18 cellular contexts compared by ENCODE assay signal in the genomic region with DNA sequence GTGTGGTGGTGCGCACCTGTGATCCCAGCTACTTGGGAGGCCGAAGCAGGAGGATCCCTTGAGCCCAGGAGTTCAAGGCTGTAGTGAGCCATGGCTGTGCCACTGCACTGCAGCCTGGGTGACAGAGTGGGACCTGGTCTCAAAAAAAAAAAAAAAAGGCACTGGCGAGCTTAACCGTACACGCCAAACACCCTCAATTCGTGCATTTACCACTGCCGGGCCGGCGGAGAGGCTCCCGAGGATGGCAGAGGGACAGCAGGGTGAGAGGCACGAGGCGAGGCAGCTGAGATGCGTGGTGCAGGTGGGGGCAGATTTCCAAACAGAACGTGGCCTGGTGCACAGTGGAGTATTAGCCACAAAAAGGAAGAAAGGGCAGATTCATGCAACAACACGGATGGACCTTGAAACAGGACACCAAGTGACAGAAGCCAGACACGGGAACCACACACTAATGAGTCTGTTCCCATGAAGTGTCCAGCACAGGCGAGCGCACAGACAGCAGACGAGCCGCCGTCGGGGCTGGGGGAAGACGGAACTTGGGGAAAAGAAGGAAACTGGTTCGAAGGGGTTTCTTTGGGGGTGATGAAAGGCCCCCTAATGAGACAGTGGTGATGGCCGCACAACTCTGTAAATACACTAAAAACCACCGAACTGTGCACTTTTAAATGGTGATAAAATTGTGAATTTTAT. TPM values are rescaled to one million over a fixed set of nuclear protein-coding genes. Genes with fewer than 3 reads are reported as not detected.
A peak's percentile ranks its signal among the peaks of the same experiment; 100 is the strongest.
DNase-seq lines count a peak whose midpoint lies in the region; ATAC-seq and TF ChIP-seq lines count a peak whose summit lies in the region.
"Had no signal": no experiment of that assay in that cellular context is flagged by ENCODE, and none has a peak within 500 bp of the region (broad histone marks: within the 10 kb centered on the region; RNA-seq: fewer than 3 reads in every experiment).

No MANE protein-coding gene starts in this region.

- intact Hi-C loops in left colon (cut with DNase I, micrococcal nuclease), result no loop called here
- intact Hi-C loops in upper lobe of right lung (cut with DNase I), result no loop called here
- intact Hi-C loops in activated naive CD4-positive, alpha-beta T cell treated with anti-CD3 and anti-CD28 coated beads for 36 hours (cut with micrococcal nuclease), result no loop called here

- H3K36me3 ChIP-seq in parathyroid adenoma (ENCODE audit: control insufficient read depth, insufficient read depth, low read length) (no peaks in the 10 kb centered on the region), upper lobe of right lung (peaks cover 12% of the 10 kb centered on the region)

- DNase-seq in activated gamma-delta T cell treated with Interleukin-2 at 50 U/mL for 16 hours (peak; percentile 1), activated gamma-delta T cell (lab: John Stamatoyannopoulos, UW) (no peak), left colon (peak; percentile 2 to 12), upper lobe of right lung (peak; percentile 34), HuH-7.5 (ENCODE audit: low spot score) (no peak), NCI-H82 treated with DMSO at 0.1 percent for 48 hours (lab: John Stamatoyannopoulos, UW; ENCODE audit: unreplicated experiment) (no peak)
- no peak for DNase-seq in activated naive CD4-positive, alpha-beta T cell treated with anti-CD3 and anti-CD28 coated beads for 36 hours
- DNase-seq: activated CD4-positive, alpha-beta memory T cell treated with anti-CD3 and anti-CD28 coated beads, Interleukin-2, amount 10 ng/mL, durations not matched to agents 7 days and 5 days; amniotic stem cell; NCI-H1048; NCI-H2029 treated with DMSO at 0.1 percent for 48 hours; NCI-H510A; stimulated activated CD4-positive, alpha-beta T cell treated with anti-CD3 and anti-CD28 coated beads, Interleukin-2, amount 100 ng/mL, for 48 hours had no signal

- H3K27me3 ChIP-seq in parathyroid adenoma (ENCODE audit: control insufficient read depth, insufficient read depth, low read length) (no peaks in the 10 kb centered on the region), upper lobe of right lung (no peaks in the 10 kb centered on the region)

- H3K9me3 Mint-ChIP-seq in activated naive CD4-positive, alpha-beta T cell treated with anti-CD3 and anti-CD28 coated beads for 36 hours, result peaks cover 4% of the 10 kb centered on the region

- no peak overlapping the region for H3K27ac Mint-ChIP-seq in activated naive CD4-positive, alpha-beta T cell treated with anti-CD3 and anti-CD28 coated beads for 36 hours
- H3K27ac Mint-ChIP-seq: activated CD4-positive, alpha-beta memory T cell treated with anti-CD3 and anti-CD28 coated beads, Interleukin-2, amount 10 ng/mL, durations not matched to agents 7 days and 5 days had no signal

- H3K4me3 ChIP-seq in parathyroid adenoma (ENCODE audit: low read depth, low read length) (peak overlapping the region; percentile 29), upper lobe of right lung (no peak overlapping the region)
- H3K4me3 ChIP-seq: A549 had no signal

- no peak overlapping the region for H3K4me3 Mint-ChIP-seq in activated naive CD4-positive, alpha-beta T cell treated with anti-CD3 and anti-CD28 coated beads for 36 hours
- H3K4me3 Mint-ChIP-seq: activated CD4-positive, alpha-beta memory T cell treated with anti-CD3 and anti-CD28 coated beads, Interleukin-2, amount 10 ng/mL, durations not matched to agents 7 days and 5 days had no signal

- peaks cover 21% of the 10 kb centered on the region for H3K36me3 Mint-ChIP-seq in activated naive CD4-positive, alpha-beta T cell treated with anti-CD3 and anti-CD28 coated beads for 36 hours (ENCODE audit: low read depth)

- H3K27ac ChIP-seq in parathyroid adenoma, result peak overlapping the region; percentile 67
- no peak overlapping the region for H3K27ac ChIP-seq in upper lobe of right lung
- H3K27ac ChIP-seq: A549, C4-2B, KMS-11 had no signal

- no peaks in the 10 kb centered on the region for H3K9me3 ChIP-seq in parathyroid adenoma (ENCODE audit: control insufficient read depth, low read length)
- peaks cover under 1% of the 10 kb centered on the region for H3K9me3 ChIP-seq in upper lobe of right lung

- H3K4me1 ChIP-seq in parathyroid adenoma, result peaks cover 9% of the 10 kb centered on the region
- H3K4me1 ChIP-seq in upper lobe of right lung, result no peaks in the 10 kb centered on the region
- H3K4me1 ChIP-seq: A549 had no signal

- TF ChIP-seq CTCF in parathyroid adenoma (IDR thresholded peaks at IDR 0.05) (no peak), upper lobe of right lung (IDR thresholded peaks at IDR 0.05) (no peak)

- H2AFZ ChIP-seq in parathyroid adenoma, result no peak overlapping the region

- H3K9ac ChIP-seq in parathyroid adenoma, result no peak overlapping the region
- H3K9ac ChIP-seq: KMS-11 had no signal

- peaks cover 13% of the 10 kb centered on the region for H3K79me2 ChIP-seq in parathyroid adenoma

- ATAC-seq in left colon, result no peak
- ATAC-seq in upper lobe of right lung, result no peak
- ATAC-seq: A549, HCT116 had no signal

- no peaks in the 10 kb centered on the region for H3K4me1 Mint-ChIP-seq in activated naive CD4-positive, alpha-beta T cell treated with anti-CD3 and anti-CD28 coated beads for 36 hours (ENCODE audit: low read depth)
- H3K4me1 Mint-ChIP-seq: activated CD4-positive, alpha-beta memory T cell treated with anti-CD3 and anti-CD28 coated beads, Interleukin-2, amount 10 ng/mL, durations not matched to agents 7 days and 5 days had no signal

- CTCF ChIA-PET in activated naive CD4-positive, alpha-beta T cell treated with anti-CD3 and anti-CD28 coated beads for 36 hours (lab: Charles Lee), result no interaction called here

- H3K4me2 ChIP-seq in parathyroid adenoma (ENCODE audit: low read length), result peak overlapping the region; percentile 9
- H3K4me2 ChIP-seq: A549, KMS-11 had no signal

- H3K27me3 Mint-ChIP-seq in activated naive CD4-positive, alpha-beta T cell treated with anti-CD3 and anti-CD28 coated beads for 36 hours (ENCODE audit: low read depth), result no peaks in the 10 kb centered on the region
- H3K27me3 Mint-ChIP-seq: activated CD4-positive, alpha-beta memory T cell treated with anti-CD3 and anti-CD28 coated beads, Interleukin-2, amount 10 ng/mL, durations not matched to agents 7 days and 5 days had no signal

RNA-seq across cellular contexts. Expression of gene SLC66A2, which starts 27.4 kb away (rescaled TPM):
- total RNA-seq in left colon, result 100 to 1,000 TPM in 1 of 2 donors, 10 to 100 TPM in 1; 59.4 to 119 TPM
- 59.5 TPM for total RNA-seq in upper lobe of right lung
- total RNA-seq in activated naive CD4-positive, alpha-beta T cell treated with anti-CD3 and anti-CD28 coated beads for 36 hours, result 10 to 100 TPM; 26.0 to 26.8 TPM

RNA-seq across cellular contexts. Expression of gene HSBP1L1, which starts 40.4 kb away (rescaled TPM):
- total RNA-seq in left colon, result 10 to 100 TPM; 42.4 to 77.8 TPM
- total RNA-seq in upper lobe of right lung, result 48.7 TPM
- total RNA-seq in activated naive CD4-positive, alpha-beta T cell treated with anti-CD3 and anti-CD28 coated beads for 36 hours, result 10 to 100 TPM; 14.2 to 14.8 TPM

Comparison
In these comparisons a context has a peak if more than half of its experiments do, and no peak if none do; other contexts are left out.
1. DNase-seq: peak in activated gamma-delta T cell treated with Interleukin-2 at 50 U/mL for 16 hours (single experiment), left colon (2 of 2) and upper lobe of right lung (single experiment); none in activated gamma-delta T cell (single experiment), activated naive CD4-positive, alpha-beta T cell treated with anti-CD3 and anti-CD28 coated beads for 36 hours (single experiment), HuH-7.5 (single experiment) and NCI-H82 treated with DMSO at 0.1 percent for 48 hours (single experiment).